Comparison of ENCODE assay signal across 8 cellular contexts in the genomic region with DNA sequence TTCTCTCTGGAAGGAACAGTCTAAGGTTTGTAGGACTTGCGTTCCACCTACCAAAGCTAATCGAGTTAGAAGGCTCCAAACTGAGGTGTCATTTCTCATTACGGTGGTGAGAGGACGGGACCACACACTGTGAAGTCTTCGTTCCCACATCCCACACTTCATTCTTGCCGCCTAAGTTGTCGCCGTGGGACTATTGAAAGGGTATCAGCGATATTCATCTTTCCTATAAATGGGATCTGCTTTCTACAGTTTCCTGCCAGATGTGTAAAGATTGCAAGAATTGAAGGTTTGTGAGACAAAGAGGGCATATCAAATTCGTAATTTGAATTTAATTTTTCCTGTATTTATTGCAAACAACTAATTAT. TPM values are rescaled to one million over a fixed set of nuclear protein-coding genes. Genes with fewer than 3 reads are reported as not detected.
DNase-seq lines count a peak whose midpoint lies in the region; ATAC-seq and TF ChIP-seq lines count a peak whose summit lies in the region.

No MANE protein-coding gene starts in this region.

- DNase-seq in AML-193 (lab: John Stamatoyannopoulos, UW): peak; percentile 13 to 46
- DNase-seq in naive thymus-derived CD4-positive, alpha-beta T cell: no peak
- no peak for DNase-seq in NCI-H446 (lab: John Stamatoyannopoulos, UW)
- DNase-seq in RKO (ENCODE audit: low spot score): no peak
- no peak for DNase-seq in stimulated activated CD4-positive, alpha-beta T cell treated with anti-CD3 and anti-CD28 coated beads, Interleukin-4, amount 100 ng/mL, for 24 hours
- DNase-seq in NCI-H510A (lab: John Stamatoyannopoulos, UW): no peak

- H3K4me3 ChIP-seq in KMS-11 (IDR thresholded peaks at IDR 0.05; ENCODE audit: insufficient read depth, low read depth, low read length): peak overlapping the region; percentile 37
- H3K4me3 ChIP-seq in naive thymus-derived CD4-positive, alpha-beta T cell (ENCODE audit: low read length): peak overlapping the region; percentile 67

- CTCF ChIA-PET in naive thymus-derived CD4-positive, alpha-beta T cell (lab: Charles Lee): no interaction called here

- no peak for ATAC-seq in naive thymus-derived CD4-positive, alpha-beta T cell

- intact Hi-C loops in naive thymus-derived CD4-positive, alpha-beta T cell (cut with micrococcal nuclease): loop anchor here (2.0 to 10.0 kb wide), 9 partner anchors 114 to 1495 kb away; a partner anchor contains a TSS

- POLR2A ChIA-PET in naive thymus-derived CD4-positive, alpha-beta T cell (lab: Charles Lee): interaction anchor here (0.5 to 2.7 kb wide), 8 partner anchors 11 to 1570 kb away, joined by 3 to 21 read pairs (median 4); a partner anchor contains a TSS

- TF ChIP-seq CTCF in KMS-11 (conservative IDR thresholded peaks at IDR 0.05; ENCODE audit: low read depth, low read length): no peak

- no peaks in the 10 kb centered on the region for H3K27me3 Mint-ChIP-seq in naive thymus-derived CD4-positive, alpha-beta T cell

- H3K4me1 Mint-ChIP-seq in naive thymus-derived CD4-positive, alpha-beta T cell: peaks cover 15 to 58% (median 35%) of the 10 kb centered on the region in 7 donors

- H3K9ac ChIP-seq in KMS-11: peak overlapping the region; percentile 81

- H4K20me1 ChIP-seq in KMS-11 (ENCODE audit: insufficient read depth): no peaks in the 10 kb centered on the region

- H3K4me3 Mint-ChIP-seq in naive thymus-derived CD4-positive, alpha-beta T cell: peak overlapping the region; percentile 80 to 97 (median 94)

- peaks cover 42% of the 10 kb centered on the region for H3K4me1 ChIP-seq in KMS-11 (ENCODE audit: low read depth, poor library complexity, severe bottlenecking)
- H3K4me1 ChIP-seq in naive thymus-derived CD4-positive, alpha-beta T cell (ENCODE audit: control insufficient read depth in 2 of 2, insufficient read depth in 2 of 2, low read length in 2 of 2): peaks cover 11 to 26% of the 10 kb centered on the region in 2 donors

- H3K4me2 ChIP-seq in KMS-11: peak overlapping the region; percentile 94

- no peaks in the 10 kb centered on the region for H3K9me3 ChIP-seq in naive thymus-derived CD4-positive, alpha-beta T cell (ENCODE audit: control insufficient read depth in 2 of 3, low read length in 3 of 3)

- H3K27ac ChIP-seq in KMS-11: peak overlapping the region; percentile 91
- H3K27ac ChIP-seq in cingulate gyrus (ENCODE audit: low read depth, low read length): peak overlapping the region; percentile 81
- H3K27ac ChIP-seq in naive thymus-derived CD4-positive, alpha-beta T cell (ENCODE audit: low read depth, low read length): peak overlapping the region; percentile 63

- H2AFZ ChIP-seq in KMS-11 (ENCODE audit: low read depth): peak overlapping the region; percentile 73

- H3K27me3 ChIP-seq in KMS-11 (ENCODE audit: insufficient read depth, low read depth): no peaks in the 10 kb centered on the region
- no peaks in the 10 kb centered on the region for H3K27me3 ChIP-seq in naive thymus-derived CD4-positive, alpha-beta T cell (ENCODE audit: control insufficient read depth in 2 of 2, insufficient read depth in 2 of 2, low read length in 2 of 2)

- peaks cover 63% of the 10 kb centered on the region for H3K79me2 ChIP-seq in KMS-11 (ENCODE audit: insufficient read depth, low read depth)

- peak overlapping the region in 8 of 9 donors; percentile 10 to 98 (median 89) for H3K27ac Mint-ChIP-seq in naive thymus-derived CD4-positive, alpha-beta T cell

- peaks cover 0 to 2% (median 0%) of the 10 kb centered on the region in 11 donors for H3K9me3 Mint-ChIP-seq in naive thymus-derived CD4-positive, alpha-beta T cell

- no peaks in the 10 kb centered on the region for H3K36me3 ChIP-seq in KMS-11 (ENCODE audit: insufficient read depth)
- peaks cover 0 to 5% (median 0%) of the 10 kb centered on the region in 3 experiments for H3K36me3 ChIP-seq in naive thymus-derived CD4-positive, alpha-beta T cell (ENCODE audit: control insufficient read depth in 2 of 3, insufficient read depth in 3 of 3, low read length in 3 of 3)

- H3K36me3 Mint-ChIP-seq in naive thymus-derived CD4-positive, alpha-beta T cell: peaks cover 0 to 13% (median 4%) of the 10 kb centered on the region in 5 donors

RNA-seq across cellular contexts. Expression of a gene that starts 0.6 kb away (rescaled TPM):
- 10 to 100 TPM; 13.1 to 25.2 (median 22.4) TPM for total RNA-seq in naive thymus-derived CD4-positive, alpha-beta T cell
- 1 to 10 TPM; 6.7 to 8.6 TPM for polyA plus RNA-seq in naive thymus-derived CD4-positive, alpha-beta T cell

RNA-seq across cellular contexts. Expression of a gene that starts 47.7 kb away (rescaled TPM):
- total RNA-seq in naive thymus-derived CD4-positive, alpha-beta T cell: 10 to 100 TPM; 11.0 to 58.1 (median 13.5) TPM
- polyA plus RNA-seq in naive thymus-derived CD4-positive, alpha-beta T cell: 10 to 100 TPM; 40.4 to 48.7 TPM

RNA-seq across cellular contexts. Expression of a gene that starts 48.3 kb away (rescaled TPM):
- 10 to 100 TPM in 1 of 5 experiments, 1 to 10 TPM in 1, under 1 TPM in 3; 0.61 to 41.9 (median 1.00) TPM for total RNA-seq in naive thymus-derived CD4-positive, alpha-beta T cell
- polyA plus RNA-seq in naive thymus-derived CD4-positive, alpha-beta T cell: under 1 TPM; 0.07 to 0.55 TPM

Comparison
In these comparisons a context has a peak if more than half of its experiments do, and no peak if none do; other contexts are left out.
1. DNase-seq: peak in AML-193 (2 of 2); none in naive thymus-derived CD4-positive, alpha-beta T cell (0 of 9), NCI-H446 (0 of 2), RKO (single experiment), stimulated activated CD4-positive, alpha-beta T cell treated with anti-CD3 and anti-CD28 coated beads, Interleukin-4, amount 100 ng/mL, for 24 hours (single experiment) and NCI-H510A (single experiment).
2. Peak in every context shown above with its lines, with median percentiles within 50 percentile points of each other: H3K27ac ChIP-seq.